ENCODE assay signal across 1 cellular context in the genomic region with DNA sequence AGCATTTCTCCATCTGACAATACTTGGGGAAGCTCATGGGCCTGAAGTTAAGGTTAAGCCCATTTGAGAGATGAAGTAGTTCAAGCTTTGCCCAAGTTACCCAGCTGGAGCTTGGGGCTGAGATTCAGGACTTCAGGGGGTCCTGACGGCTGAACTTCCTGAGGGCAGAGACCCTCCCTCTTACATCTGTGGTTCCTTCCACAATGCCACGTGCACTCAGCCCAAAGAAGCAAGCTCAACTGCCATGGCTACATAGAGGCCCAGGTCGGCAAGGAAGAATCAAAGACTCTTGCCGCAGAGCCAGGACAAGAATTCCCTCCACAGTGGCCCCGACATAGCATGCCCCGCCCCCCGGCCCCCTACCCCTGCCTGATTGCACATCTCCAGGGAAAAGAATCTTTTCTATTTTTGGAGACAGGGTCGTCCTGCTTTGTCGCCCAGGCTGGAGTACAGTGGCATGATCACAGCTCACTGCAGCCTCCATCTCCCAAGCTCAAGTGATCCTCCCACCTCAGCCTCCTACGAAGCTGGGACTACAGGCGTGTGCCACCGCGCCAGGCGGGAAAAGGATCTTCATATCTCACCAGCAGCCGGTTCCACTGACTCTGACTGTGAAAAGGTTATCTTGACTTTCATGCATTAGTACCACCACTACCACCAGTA.
TF ChIP-seq lines count a peak whose summit lies in the region.

No MANE protein-coding gene starts in this region.

TF ChIP-seq in K562, 482 proteins besides CTCF, POLR2A, EP300 and RAD21:
- TF ChIP-seq GTF2F1 (IDR thresholded peaks at IDR 0.05; ENCODE audit: low read depth, low read length) (no peak), ZNF699 (CRISPR knock-in tag; IDR thresholded peaks at IDR 0.05; ENCODE audit: insufficient replicate concordance) (no peak), TAL1 (IDR thresholded peaks at IDR 0.05) (no peak)
TF ChIP-seq in K562: peak in this region for 0.
